18 cellular contexts compared by ENCODE assay signal in the genomic region with DNA sequence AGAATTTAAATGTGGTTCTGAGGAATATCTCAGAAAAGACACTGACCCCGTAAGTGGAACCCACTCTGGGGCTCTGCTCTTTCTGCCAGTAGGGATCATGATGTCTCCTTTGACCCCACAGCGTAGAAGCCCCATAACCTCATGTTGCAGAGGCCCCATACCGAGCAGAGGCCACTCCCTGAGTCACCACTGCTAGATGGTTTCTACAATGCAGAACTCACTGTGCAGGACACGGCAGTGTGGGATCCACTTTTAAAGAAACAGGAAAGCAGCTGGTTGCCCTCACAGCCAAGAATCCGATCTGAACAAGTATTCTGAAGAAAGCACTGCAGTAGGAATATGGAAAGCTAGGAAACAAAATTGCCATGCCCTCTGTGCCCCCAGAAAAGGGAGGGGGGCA. TPM values are rescaled to one million over a fixed set of nuclear protein-coding genes. Genes with fewer than 3 reads are reported as not detected.
A peak's percentile ranks its signal among the peaks of the same experiment; 100 is the strongest.
DNase-seq lines count a peak whose midpoint lies in the region; ATAC-seq, FAIRE-seq and TF ChIP-seq lines count a peak whose summit lies in the region.
"Had no signal": no experiment of that assay in that cellular context is flagged by ENCODE, and none has a peak within 500 bp of the region (broad histone marks: within the 10 kb centered on the region; RNA-seq: fewer than 3 reads in every experiment).

No MANE protein-coding gene starts in this region.

- TF ChIP-seq CTCF in fibroblast of lung (conservative IDR thresholded peaks at IDR 0.05 in 1 of 2, IDR thresholded peaks at IDR 0.05 in 1 of 2; ENCODE audit: low read depth in 1 of 2, low read length in 2 of 2) (no peak), tibial artery (IDR thresholded peaks at IDR 0.05) (no peak)

- FAIRE-seq in GM19239 (lab: Jason Lieb, UNC): no peak
- FAIRE-seq: endometrium had no signal

- H3K36me3 Mint-ChIP-seq in activated naive CD4-positive, alpha-beta T cell treated with anti-CD3 and anti-CD28 coated beads for 36 hours (ENCODE audit: low read depth): peaks cover 49% of the 10 kb centered on the region

- intact Hi-C loops in activated naive CD4-positive, alpha-beta T cell treated with anti-CD3 and anti-CD28 coated beads for 36 hours (cut with micrococcal nuclease): loop anchor here (10.0 kb wide), 6 partner anchors 343 to 1613 kb away; a partner anchor contains a TSS
- intact Hi-C loops in tibial artery (cut with DNase I; ENCODE audit: low total_unique reads): no loop called here

- H3K4me3 Mint-ChIP-seq in activated naive CD4-positive, alpha-beta T cell treated with anti-CD3 and anti-CD28 coated beads for 36 hours: no peak overlapping the region

- no peak overlapping the region for H3K9ac ChIP-seq in fibroblast of lung (ENCODE audit: insufficient read depth, low read length)

- no peaks in the 10 kb centered on the region for H3K27me3 Mint-ChIP-seq in activated naive CD4-positive, alpha-beta T cell treated with anti-CD3 and anti-CD28 coated beads for 36 hours (ENCODE audit: low read depth)

- H3K4me2 ChIP-seq in fibroblast of lung (ENCODE audit: extremely low read depth, insufficient read depth, low read length): peak overlapping the region; percentile 37
- H3K4me2 ChIP-seq: hepatocyte had no signal

- H3K36me3 ChIP-seq in fibroblast of lung (ENCODE audit: control insufficient read depth, insufficient read depth, low read length) (no peaks in the 10 kb centered on the region), tibial artery (no peaks in the 10 kb centered on the region)
- H3K36me3 ChIP-seq: uterus had no signal

- DNase-seq in activated naive CD4-positive, alpha-beta T cell treated with anti-CD3 and anti-CD28 coated beads for 36 hours: no peak
- DNase-seq in activated naive CD4-positive, alpha-beta T cell treated with anti-CD3 and anti-CD28 coated beads, Interleukin-2, amount 50 U/mL, for 16 hours: no peak
- peak; percentile 60 for DNase-seq in RPMI7951 (ENCODE audit: low read depth)
- DNase-seq in fibroblast of lung (ENCODE audit: low read depth in 2 of 2): peak; percentile 54 to 55
- DNase-seq in tibial artery: no peak
- DNase-seq in cortex of kidney (lab: John Stamatoyannopoulos, UW): no peak
- DNase-seq in GM19239 (ENCODE audit: insufficient read length, low spot score): no peak
- DNase-seq: activated CD8-positive, alpha-beta memory T cell treated with anti-CD3 and anti-CD28 coated beads, Interleukin-2, amount 50 U/mL, for 48 hours; AML-193; DMS79 treated with DMSO at 0.1 percent for 48 hours; NCI-H1436 treated with DMSO at 0.1 percent for 48 hours; NCI-H524; uterus had no signal

- no peaks in the 10 kb centered on the region for H4K20me1 ChIP-seq in fibroblast of lung (ENCODE audit: control insufficient read depth, extremely low read depth, insufficient read depth, low read length)

- no peaks in the 10 kb centered on the region for H3K9me3 Mint-ChIP-seq in activated naive CD4-positive, alpha-beta T cell treated with anti-CD3 and anti-CD28 coated beads for 36 hours

- H3K4me1 ChIP-seq in fibroblast of lung (ENCODE audit: control insufficient read depth, extremely low read depth, insufficient read depth, low read length): peaks cover 14% of the 10 kb centered on the region
- peaks cover 0 to 55% (median 24%) of the 10 kb centered on the region in 4 donors for H3K4me1 ChIP-seq in tibial artery
- H3K4me1 ChIP-seq: uterus had no signal

- no peak for ATAC-seq in GM21529 (IDR thresholded peaks at IDR 0.05; ENCODE audit: unreplicated experiment)
- ATAC-seq: Right ventricle myocardium inferior had no signal

- H3K9me3 ChIP-seq in fibroblast of lung (ENCODE audit: control insufficient read depth, insufficient read depth, low read depth, low read length) (no peaks in the 10 kb centered on the region), tibial artery (no peaks in the 10 kb centered on the region)
- H3K9me3 ChIP-seq: HAP-1, uterus had no signal

- no peak overlapping the region for H2AFZ ChIP-seq in fibroblast of lung (ENCODE audit: low read length)
- H2AFZ ChIP-seq: hepatocyte had no signal

- no peak overlapping the region for H3K4me3 ChIP-seq in fibroblast of lung (replicated peaks in 1 of 4; ENCODE audit: control extremely low read depth in 1 of 4, insufficient read depth in 1 of 4, low read depth in 3 of 4, low read length in 4 of 4)
- no peak overlapping the region for H3K4me3 ChIP-seq in tibial artery
- H3K4me3 ChIP-seq: HAP-1, hepatocyte, uterus had no signal

- H3K27ac ChIP-seq in fibroblast of lung (ENCODE audit: insufficient read depth, low read length) (no peak overlapping the region), tibial artery (peak overlapping the region; percentile 24 to 93)
- H3K27ac ChIP-seq: hepatocyte, uterus had no signal

- H3K27ac Mint-ChIP-seq in activated naive CD4-positive, alpha-beta T cell treated with anti-CD3 and anti-CD28 coated beads for 36 hours: peak overlapping the region; percentile 13

- CTCF ChIA-PET in activated naive CD4-positive, alpha-beta T cell treated with anti-CD3 and anti-CD28 coated beads for 36 hours (lab: Charles Lee): no interaction called here

- H3K27me3 ChIP-seq in fibroblast of lung (ENCODE audit: control insufficient read depth, insufficient read depth, low read length) (no peaks in the 10 kb centered on the region), tibial artery (no peaks in the 10 kb centered on the region)
- H3K27me3 ChIP-seq: uterus had no signal

- peaks cover 75% of the 10 kb centered on the region for H3K4me1 Mint-ChIP-seq in activated naive CD4-positive, alpha-beta T cell treated with anti-CD3 and anti-CD28 coated beads for 36 hours (ENCODE audit: low read depth)

- peaks cover 82% of the 10 kb centered on the region for H3K79me2 ChIP-seq in fibroblast of lung (ENCODE audit: control insufficient read depth, insufficient read depth, low read length)

RNA-seq across cellular contexts. Expression of a gene that starts 4.2 kb away (rescaled TPM):
- total RNA-seq in activated naive CD4-positive, alpha-beta T cell treated with anti-CD3 and anti-CD28 coated beads for 36 hours: 100 to 1,000 TPM; 115 to 119 TPM
- 11.1 and 12.6 TPM in 2 replicates for total RNA-seq in RPMI7951 (2014; rRNA removed; shearing (Covaris generic))
- 18.0 and 26.6 TPM in 2 replicates for total RNA-seq in fibroblast of lung
- 15.4 and 20.5 TPM in 2 replicates for polyA plus RNA-seq in fibroblast of lung
- 21.2 and 23.7 TPM in 2 replicates for polyA plus RNA-seq in fibroblast of lung (2012)
- polyA minus RNA-seq in fibroblast of lung (ENCODE audit: low replicate concordance): 83.6 and 99.7 TPM in 2 replicates

Comparison
In these comparisons a context has a peak if more than half of its experiments do, and no peak if none do; other contexts are left out.
1. DNase-seq: peak in RPMI7951 (single experiment) and fibroblast of lung (2 of 2); none in activated naive CD4-positive, alpha-beta T cell treated with anti-CD3 and anti-CD28 coated beads for 36 hours (single experiment), activated naive CD4-positive, alpha-beta T cell treated with anti-CD3 and anti-CD28 coated beads, Interleukin-2, amount 50 U/mL, for 16 hours (single experiment), tibial artery (0 of 2), cortex of kidney (single experiment) and GM19239 (single experiment).